17 cellular contexts compared by ENCODE assay signal in genomic region chr2:131038258-131039100, GRCh38.
"Had no signal": no experiment of that assay in that cellular context is flagged by ENCODE, and none has a peak within 500 bp of the region (broad histone marks: within the 10 kb centered on the region; RNA-seq: fewer than 3 reads in every experiment).

No MANE protein-coding gene starts in this region.

- ATAC-seq: activated naive CD4-positive, alpha-beta T cell treated with anti-CD3 and anti-CD28 coated beads, Interleukin-2, amount 50 U/mL, for 72 hours; body of pancreas; natural killer cell; stimulated activated naive CD8-positive, alpha-beta T cell treated with anti-CD3 and anti-CD28 coated beads, Interleukin-15, amount 100 ng/mL, for 72 hours had no signal

- H3K27ac ChIP-seq: body of pancreas, neutrophil, SK-N-MC, skin epidermis, testis, WERI-Rb-1 had no signal

- H3K4me3 ChIP-seq: body of pancreas, SK-N-MC, skin epidermis had no signal

- H3K36me3 ChIP-seq: neutrophil, WERI-Rb-1 had no signal

- H3K27me3 ChIP-seq: body of pancreas, testis had no signal

- DNase-seq: activated CD4-positive, alpha-beta T cell treated with anti-CD3 and anti-CD28 coated beads, Interleukin-2, amount 50 U/mL, for 4 hours; activated gamma-delta T cell treated with Interleukin-2 at 50 U/mL for 16 hours; activated T-cell treated with anti-CD3 and anti-CD28 coated beads for 4 hours; amniotic stem cell; body of pancreas; kidney glomerular epithelial cell; natural killer cell; posterior cingulate gyrus; stimulated activated CD4-positive, alpha-beta T cell treated with anti-CD3 and anti-CD28 coated beads, Interleukin-15, amount 100 ng/mL, for 24 hours; stimulated activated CD4-positive, alpha-beta T cell treated with anti-CD3 and anti-CD28 coated beads, Interleukin-4, amount 100 ng/mL, for 1 hour; stimulated activated naive CD8-positive, alpha-beta T cell treated with anti-CD3 and anti-CD28 coated beads, Interleukin-15, amount 100 ng/mL, for 72 hours; testis; WERI-Rb-1 had no signal

- H3K9me3 ChIP-seq: body of pancreas, neutrophil, testis had no signal
